19 cellular contexts compared by ENCODE assay signal in the genomic region with DNA sequence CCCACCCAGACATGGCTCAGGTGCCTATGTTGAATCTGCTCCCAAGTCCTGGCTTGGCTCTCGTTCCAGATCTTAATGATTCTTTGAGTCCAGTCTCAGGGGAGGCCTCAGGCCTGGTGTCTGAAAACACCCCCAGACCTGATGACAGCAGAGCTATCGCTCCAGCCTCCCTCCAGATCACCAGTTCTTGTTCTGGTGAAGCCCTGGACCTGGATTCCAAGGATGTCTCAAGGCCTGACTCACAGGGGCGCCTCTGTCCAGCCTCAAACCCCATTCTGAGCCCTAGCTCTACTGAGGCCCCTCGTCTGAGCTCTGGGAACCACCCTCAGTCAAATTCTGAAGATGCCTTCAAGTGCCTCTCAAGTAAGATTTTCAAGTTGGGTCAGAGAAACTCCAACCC. TPM values are rescaled to one million over a fixed set of nuclear protein-coding genes. Genes with fewer than 3 reads are reported as not detected.
A peak's percentile ranks its signal among the peaks of the same experiment; 100 is the strongest.
DNase-seq lines count a peak whose midpoint lies in the region; ATAC-seq and TF ChIP-seq lines count a peak whose summit lies in the region.
"Had no signal": no experiment of that assay in that cellular context is flagged by ENCODE, and none has a peak within 500 bp of the region (broad histone marks: within the 10 kb centered on the region; RNA-seq: fewer than 3 reads in every experiment).

No MANE protein-coding gene starts in this region.

- TF ChIP-seq CTCF in IMR-90 (conservative IDR thresholded peaks at IDR 0.05; ENCODE audit: low read depth, low read length): no peak

- no peak overlapping the region for H3K9ac ChIP-seq in IMR-90 (ENCODE audit: low read depth, low read length)

- no peak overlapping the region for H2AK9ac ChIP-seq in IMR-90 (replicated peaks; ENCODE audit: low read depth, low read length, poor library complexity)

- H4K20me1 ChIP-seq in IMR-90 (ENCODE audit: insufficient read depth, low read length): no peaks in the 10 kb centered on the region

- no peak overlapping the region for H4K5ac ChIP-seq in IMR-90 (ENCODE audit: low read depth, low read length)

- no peak overlapping the region for H3K23ac ChIP-seq in IMR-90 (ENCODE audit: low read depth, low read length)

- no peak overlapping the region for H4K91ac ChIP-seq in IMR-90 (ENCODE audit: insufficient read depth, low read depth, low read length)

- POLR2A ChIA-PET in IMR-90 (lab: Charles Lee; ENCODE audit: unreplicated experiment): no interaction called here

- ATAC-seq in IMR-90 (ENCODE audit: low read depth): peak; percentile 85
- ATAC-seq in left cardiac atrium: no peak

- no peak overlapping the region for H3K4ac ChIP-seq in IMR-90 (ENCODE audit: low read depth, low read length)

- whole genome bisulfite sequencing in IMR-90 (ENCODE audit: extremely low coverage in 2 of 2, insufficient read length in 1 of 2), 2 experiments: 14% methylated on average over 1 of the region's 4 CpGs; no CpG with 5 or more reads in 1 of the 2 experiments

- no peaks in the 10 kb centered on the region for H3K4me1 ChIP-seq in IMR-90 (ENCODE audit: control insufficient read depth, insufficient read depth, low read length)

- BruUV-seq in IMR-90 (replicated peaks; lab: Mats Ljungman, UMichigan): no TSS peak

- H3K4me2 ChIP-seq in IMR-90 (ENCODE audit: low read depth, low read length): no peak overlapping the region

- H2BK120ac ChIP-seq in IMR-90 (ENCODE audit: low read depth, low read length): no peak overlapping the region

- no peak overlapping the region for H3K56ac ChIP-seq in IMR-90 (ENCODE audit: extremely low read depth, insufficient read depth, low read length)

- H2AK5ac ChIP-seq in IMR-90 (ENCODE audit: low read depth, low read length): no peak overlapping the region

- no peak for TF ChIP-seq POLR2A in IMR-90 (IDR thresholded peaks at IDR 0.05; ENCODE audit: low read depth, low read length)

- CTCF ChIA-PET in IMR-90 (lab: Yijun Ruan, JAX): no interaction called here

- no peak overlapping the region for H4K8ac ChIP-seq in IMR-90 (ENCODE audit: low read depth in 2 of 2, low read length in 2 of 2)

- no peak for TF ChIP-seq RAD21 in IMR-90 (IDR thresholded peaks at IDR 0.05; ENCODE audit: low read length)

- H3K79me1 ChIP-seq in IMR-90 (ENCODE audit: low read depth in 1 of 2, low read length in 2 of 2): no peaks in the 10 kb centered on the region

- H2BK5ac ChIP-seq in IMR-90 (ENCODE audit: low read depth, low read length, poor library complexity, severe bottlenecking): no peak overlapping the region

- intact Hi-C loops in IMR-90 (cut with micrococcal nuclease) (no loop called here), left cardiac atrium (cut with DNase I) (no loop called here)

- in situ Hi-C loops in IMR-90 (cut with MboI; ENCODE audit: low sequenced_read_pairs): no loop called here

- H3K14ac ChIP-seq in IMR-90 (replicated peaks; ENCODE audit: low read depth, low read length): no peak overlapping the region

- DNase-seq in AG08395 (ENCODE audit: low spot score): peak; percentile 48
- DNase-seq in ELR (ENCODE audit: low read depth): peak; percentile 31
- peak; percentile 13 for DNase-seq in IMR-90
- DNase-seq in islet precursor cell: peak; percentile 77
- no peak for DNase-seq in DMS79 treated with DMSO at 0.1 percent for 48 hours (lab: John Stamatoyannopoulos, UW)
- no peak for DNase-seq in activated CD4-positive, alpha-beta T cell treated with anti-CD3 and anti-CD28 coated beads for 1 hour
- no peak for DNase-seq in left cardiac atrium
- DNase-seq in NCI-H345 treated with DMSO at 0.1 percent for 48 hours (lab: John Stamatoyannopoulos, UW; ENCODE audit: unreplicated experiment): no peak
- DNase-seq: 8988T, C1 segment of cervical spinal cord, HCEC 1CT, KG1, NCI-H1436, NCI-H2029, NCI-H2171, NCI-H446 treated with DMSO at 0.1 percent for 48 hours, NCI-H774 had no signal

- no peak overlapping the region for H2BK20ac ChIP-seq in IMR-90 (ENCODE audit: low read depth, low read length)

- H2BK15ac ChIP-seq in IMR-90 (ENCODE audit: low read depth, low read length): no peak overlapping the region

- no peak overlapping the region for H2AFZ ChIP-seq in IMR-90 (replicated peaks; ENCODE audit: low read length, poor library complexity)

- H3K36me3 ChIP-seq in IMR-90 (ENCODE audit: control insufficient read depth, insufficient read depth, low read length): no peaks in the 10 kb centered on the region

- dilution Hi-C loops in IMR-90 (cut with HindIII; ENCODE audit: low sequenced_read_pairs, unreplicated experiment): no loop called here

- H3K27ac ChIP-seq in IMR-90 (ENCODE audit: insufficient read depth, low read length): no peak overlapping the region
- H3K27ac ChIP-seq: SK-N-MC had no signal

- H3K9me3 ChIP-seq in IMR-90 (ENCODE audit: control insufficient read depth, insufficient read depth, low read length): no peaks in the 10 kb centered on the region; the same call in 1 of the 2 replicates

- no peak overlapping the region for H3K18ac ChIP-seq in IMR-90 (ENCODE audit: low read depth, low read length)

- H3K9me1 ChIP-seq in IMR-90 (ENCODE audit: insufficient read depth, low read length): no peaks in the 10 kb centered on the region

- H3K27me3 ChIP-seq in IMR-90 (ENCODE audit: control insufficient read depth, insufficient read depth, low read length): peaks cover 34% of the 10 kb centered on the region

- H3K4me3 ChIP-seq in IMR-90 (ENCODE audit: insufficient read depth, low read depth, low read length): no peak overlapping the region
- H3K4me3 ChIP-seq: SK-N-MC had no signal

TF ChIP-seq in IMR-90, 13 proteins besides CTCF, POLR2A, EP300 and RAD21:
- TF ChIP-seq RFX5 (IDR thresholded peaks at IDR 0.05; ENCODE audit: low read depth, low read length) (no peak), MXI1 (IDR thresholded peaks at IDR 0.05; ENCODE audit: borderline replicate concordance, low read depth, low read length) (no peak), SMC3 (IDR thresholded peaks at IDR 0.05; ENCODE audit: low read depth, low read length) (no peak), FOS (IDR thresholded peaks at IDR 0.05; ENCODE audit: low read depth, low read length) (no peak), CEBPB (IDR thresholded peaks at IDR 0.05; ENCODE audit: low read depth, low read length) (no peak), MAZ (IDR thresholded peaks at IDR 0.05; ENCODE audit: borderline replicate concordance, low read depth, low read length) (no peak), BHLHE40 (IDR thresholded peaks at IDR 0.05; ENCODE audit: low read depth, low read length) (no peak), CHD1 (IDR thresholded peaks at IDR 0.05; ENCODE audit: low read depth, low read length) (no peak), NFE2L2 (IDR thresholded peaks at IDR 0.05; ENCODE audit: low read depth, low read length) (no peak)
- TF ChIP-seq, protein P1, sequence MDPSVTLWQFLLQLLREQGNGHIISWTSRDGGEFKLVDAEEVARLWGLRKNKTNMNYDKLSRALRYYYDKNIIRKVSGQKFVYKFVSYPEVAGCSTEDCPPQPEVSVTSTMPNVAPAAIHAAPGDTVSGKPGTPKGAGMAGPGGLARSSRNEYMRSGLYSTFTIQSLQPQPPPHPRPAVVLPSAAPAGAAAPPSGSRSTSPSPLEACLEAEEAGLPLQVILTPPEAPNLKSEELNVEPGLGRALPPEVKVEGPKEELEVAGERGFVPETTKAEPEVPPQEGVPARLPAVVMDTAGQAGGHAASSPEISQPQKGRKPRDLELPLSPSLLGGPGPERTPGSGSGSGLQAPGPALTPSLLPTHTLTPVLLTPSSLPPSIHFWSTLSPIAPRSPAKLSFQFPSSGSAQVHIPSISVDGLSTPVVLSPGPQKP (IDR thresholded peaks at IDR 0.05; ENCODE audit: borderline replicate concordance, low read depth, low read length): no peak
TF ChIP-seq in IMR-90: peak in this region for 0.

RNA-seq across cellular contexts. Expression of a gene that starts 11.4 kb away (rescaled TPM):
- total RNA-seq in IMR-90 (2012; rRNA removed) (not detected in 2 replicates), left cardiac atrium (1 to 10 TPM; 3.6 to 4.5 TPM)
- 0.06 TPM in 1 of 2 replicates, not detected in the other for polyA plus RNA-seq in IMR-90 (2012; rRNA removed)
- not detected in 2 replicates for polyA plus RNA-seq in IMR-90 (2012; cell fraction: cytosol; rRNA removed)
- 0.50 and 0.58 TPM in 2 replicates for polyA plus RNA-seq in IMR-90 (2012; cell fraction: nucleus; rRNA removed; ENCODE audit: low replicate concordance)
- total RNA-seq: Daoy had no signal

RNA-seq across cellular contexts. Expression of a gene that starts 29.7 kb away (rescaled TPM):
- not detected in 2 replicates for total RNA-seq in IMR-90 (2012; rRNA removed)
- polyA plus RNA-seq in IMR-90 (2012; rRNA removed): not detected in 2 replicates
- polyA plus RNA-seq in IMR-90 (2012; cell fraction: cytosol; rRNA removed): not detected in 2 replicates
- polyA plus RNA-seq in IMR-90 (2012; cell fraction: nucleus; rRNA removed; ENCODE audit: low replicate concordance): not detected in 2 replicates
- total RNA-seq in left cardiac atrium: under 1 TPM; 0.15 to 0.29 TPM
- total RNA-seq: Daoy had no signal

Comparison
In these comparisons a context has a peak if more than half of its experiments do, and no peak if none do; other contexts are left out.
1. DNase-seq: peak in AG08395 (single experiment), ELR (single experiment), IMR-90 (single experiment) and islet precursor cell (single experiment); none in DMS79 treated with DMSO at 0.1 percent for 48 hours (single experiment), activated CD4-positive, alpha-beta T cell treated with anti-CD3 and anti-CD28 coated beads for 1 hour (single experiment), left cardiac atrium (single experiment) and NCI-H345 treated with DMSO at 0.1 percent for 48 hours (single experiment).